ENCODE assay signal across 8 cellular contexts in the genomic region with DNA sequence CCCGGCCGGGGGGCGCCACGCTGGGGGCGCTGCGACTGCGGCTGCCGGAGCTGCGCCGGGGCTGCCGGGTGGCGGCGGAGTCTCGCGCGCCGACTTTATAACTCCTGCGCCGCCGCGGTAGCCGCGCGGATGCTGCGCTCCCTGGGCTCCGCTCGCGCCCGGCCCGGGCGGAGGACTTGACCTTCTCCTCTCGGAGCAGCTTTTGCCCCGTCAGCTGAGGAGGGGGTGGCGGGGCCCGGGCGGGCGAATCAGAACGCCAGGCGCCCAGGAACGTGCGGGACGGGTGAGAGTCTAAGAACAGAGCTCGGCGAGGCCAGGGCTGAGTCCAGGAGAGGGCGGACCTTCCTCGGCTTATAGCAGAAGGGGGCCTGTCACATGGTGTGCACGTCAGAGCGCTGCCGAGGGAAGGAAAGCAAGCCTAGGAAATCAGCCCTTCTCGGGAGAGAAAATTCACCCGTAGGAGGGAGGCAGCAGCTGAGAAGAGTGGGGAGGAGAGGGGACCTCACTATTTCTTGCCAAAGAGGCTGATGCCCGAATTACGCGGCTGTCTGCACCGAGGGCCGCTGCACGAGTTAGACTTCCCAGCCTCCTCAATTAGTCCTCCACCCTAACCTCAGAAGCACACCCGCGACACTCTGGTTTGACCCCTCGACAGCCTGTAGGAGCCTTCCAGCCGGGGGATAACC. TPM values are rescaled to one million over a fixed set of nuclear protein-coding genes. Genes with fewer than 3 reads are reported as not detected.
DNase-seq lines count a peak whose midpoint lies in the region; ATAC-seq and TF ChIP-seq lines count a peak whose summit lies in the region.

TSS of gene FOXD1 (minus strand) at position 327 of the 686 bp plus-strand sequence. CDS start 415 bp downstream, outside the sequence.

- no peaks in the 10 kb centered on the region for H3K36me3 ChIP-seq in left lung

- intact Hi-C loops in CD14-positive monocyte (cut with micrococcal nuclease), result no loop called here
- intact Hi-C loops in dendritic cell treated with granulocyte-macrophage colony-stimulating factor and Interleukin-4, amounts not matched to agents 40 ng/mL and 50 ng/mL, for 4 days (cut with micrococcal nuclease), result loop anchor here (10.0 kb wide), 1 partner anchor 144 kb away; no protein-coding TSS in a partner anchor
- intact Hi-C loops in left lung (cut with DNase I), result loop anchor here in 1 of 2 donors (5.0 kb wide), 1 partner anchor 231 kb away; no protein-coding TSS in a partner anchor

- H3K27ac ChIP-seq in left lung, result no peak within 1 kb of the TSS

- no peaks in the 10 kb centered on the region for H3K9me3 ChIP-seq in left lung

- ATAC-seq in GM21529 (IDR thresholded peaks at IDR 0.05; ENCODE audit: unreplicated experiment), result peak; percentile 51
- peak; percentile 69 for ATAC-seq in left lung
- no peak for ATAC-seq in GM18870 (IDR thresholded peaks at IDR 0.05; ENCODE audit: unreplicated experiment)

- peaks cover 4 to 26% of the 10 kb centered on the region in 2 donors for H3K4me1 ChIP-seq in left lung

- H3K36me3 Mint-ChIP-seq in CD14-positive monocyte, result peaks cover 15 to 23% of the 10 kb centered on the region in 2 donors
- no peaks in the 10 kb centered on the region for H3K36me3 Mint-ChIP-seq in dendritic cell treated with granulocyte-macrophage colony-stimulating factor and Interleukin-4, amounts not matched to agents 40 ng/mL and 50 ng/mL, for 4 days (ENCODE audit: low read depth)

- H3K27me3 Mint-ChIP-seq in CD14-positive monocyte (ENCODE audit: low read depth in 3 of 3), result peaks cover 84 to 90% (median 89%) of the 10 kb centered on the region in 3 donors
- peaks cover 82% of the 10 kb centered on the region for H3K27me3 Mint-ChIP-seq in dendritic cell treated with granulocyte-macrophage colony-stimulating factor and Interleukin-4, amounts not matched to agents 40 ng/mL and 50 ng/mL, for 4 days

- peak within 1 kb of the TSS in 1 of 7 donors; percentile 12 for H3K27ac Mint-ChIP-seq in CD14-positive monocyte
- no peak within 1 kb of the TSS for H3K27ac Mint-ChIP-seq in dendritic cell treated with granulocyte-macrophage colony-stimulating factor and Interleukin-4, amounts not matched to agents 40 ng/mL and 50 ng/mL, for 4 days

- TF ChIP-seq CTCF in CD14-positive monocyte (IDR thresholded peaks at IDR 0.05) (no peak), left lung (IDR thresholded peaks at IDR 0.05) (no peak)

- peaks cover 26% of the 10 kb centered on the region for H3K4me1 Mint-ChIP-seq in CD14-positive monocyte
- peaks cover 39% of the 10 kb centered on the region for H3K4me1 Mint-ChIP-seq in dendritic cell treated with granulocyte-macrophage colony-stimulating factor and Interleukin-4, amounts not matched to agents 40 ng/mL and 50 ng/mL, for 4 days (ENCODE audit: low read depth)

- peaks cover 3 to 61% (median 38%) of the 10 kb centered on the region in 7 donors for H3K9me3 Mint-ChIP-seq in CD14-positive monocyte
- H3K9me3 Mint-ChIP-seq in dendritic cell treated with granulocyte-macrophage colony-stimulating factor and Interleukin-4, amounts not matched to agents 40 ng/mL and 50 ng/mL, for 4 days, result no peaks in the 10 kb centered on the region

- peak within 1 kb of the TSS; percentile 13 to 33 for H3K4me3 ChIP-seq in left lung

- H3K27me3 ChIP-seq in left lung, result peaks cover 88 to 96% of the 10 kb centered on the region in 2 donors

- DNase-seq in CD14-positive monocyte (ENCODE audit: low spot score) (peak; percentile 52), NCI-H1417 treated with DMSO at 0.1 percent for 48 hours (lab: John Stamatoyannopoulos, UW) (peak; percentile 35), T1000 (lab: John Stamatoyannopoulos, UW) (peak; percentile 89), left lung (peak; percentile 55 to 83)
- DNase-seq in stimulated activated naive CD4-positive, alpha-beta T cell treated with Interleukin-2 at 50 U/mL for 16 hours (lab: John Stamatoyannopoulos, UW), result peak; percentile 15

- H3K4me3 Mint-ChIP-seq in CD14-positive monocyte, result peak within 1 kb of the TSS; percentile 81 to 95
- peak within 1 kb of the TSS; percentile 82 for H3K4me3 Mint-ChIP-seq in dendritic cell treated with granulocyte-macrophage colony-stimulating factor and Interleukin-4, amounts not matched to agents 40 ng/mL and 50 ng/mL, for 4 days

RNA-seq across cellular contexts. Expression of gene FOXD1, which starts in this region (rescaled TPM):
- polyA plus RNA-seq in CD14-positive monocyte, result not detected
- total RNA-seq in left lung, result under 1 TPM; 0.10 to 0.29 TPM

Comparison
In these comparisons a context has a peak if more than half of its experiments do, and no peak if none do; other contexts are left out.
1. Peak in DNase-seq in CD14-positive monocyte; RNA of the gene not detected or under 1 TPM.
2. Peak in DNase-seq, ATAC-seq and H3K4me3 ChIP-seq in left lung; RNA of the gene not detected or under 1 TPM.
3. DNase-seq: peak in every context shown above with its lines; median percentile 89 in T1000; 69 in left lung; 52 in CD14-positive monocyte; 35 in NCI-H1417 treated with DMSO at 0.1 percent for 48 hours; 15 in stimulated activated naive CD4-positive, alpha-beta T cell treated with Interleukin-2 at 50 U/mL for 16 hours.